ENCODE assay signal across 9 cellular contexts in the genomic region with DNA sequence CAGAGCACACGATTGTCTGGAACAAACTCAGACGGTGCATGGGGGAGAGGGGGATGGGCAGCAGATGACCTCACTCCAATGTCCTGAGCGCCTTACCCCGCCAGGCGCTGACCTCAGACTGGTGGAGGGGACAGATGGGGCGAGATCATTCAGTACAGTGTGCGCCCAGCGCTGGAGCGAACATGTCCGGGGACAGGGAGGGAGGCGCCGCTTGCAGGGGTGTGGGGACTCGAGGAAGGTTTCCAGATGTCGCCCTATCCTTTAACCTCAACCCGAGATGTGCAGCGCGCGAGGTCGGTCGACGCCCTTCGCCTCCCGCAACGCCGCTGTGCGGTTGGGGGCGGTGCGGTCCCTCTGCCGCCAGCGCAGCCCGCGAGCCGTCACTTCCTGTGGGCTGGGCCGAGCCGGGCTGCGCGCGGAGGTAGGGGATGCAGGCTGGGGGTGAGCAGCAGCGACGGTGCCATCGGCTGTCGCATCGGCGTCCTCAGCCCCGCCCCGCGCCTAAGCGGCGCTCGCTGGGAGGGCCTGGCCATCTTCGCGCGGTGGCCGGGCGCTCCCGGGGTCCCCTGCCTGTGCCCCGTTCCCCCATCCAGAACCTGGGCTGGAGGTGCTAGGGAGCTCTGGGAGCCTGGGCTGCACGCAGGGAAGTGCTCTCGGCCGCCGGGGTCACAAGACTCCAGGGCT. TPM values are rescaled to one million over a fixed set of nuclear protein-coding genes. Genes with fewer than 3 reads are reported as not detected.
DNase-seq lines count a peak whose midpoint lies in the region; ATAC-seq lines count a peak whose summit lies in the region.
"Had no signal": no experiment of that assay in that cellular context is flagged by ENCODE, and none has a peak within 500 bp of the region (broad histone marks: within the 10 kb centered on the region; RNA-seq: fewer than 3 reads in every experiment).

No MANE protein-coding gene starts in this region.

- peak overlapping the region; percentile 86 for H3K27ac ChIP-seq in muscle layer of colon (ENCODE audit: low read depth, low read length)

- H3K36me3 ChIP-seq in NT2/D1 (ENCODE audit: insufficient read depth, insufficient read length, low read length) = peaks cover 5% of the 10 kb centered on the region
- H3K36me3 ChIP-seq in muscle layer of colon (ENCODE audit: insufficient read depth, low read length) = no peaks in the 10 kb centered on the region

- peaks cover 8% of the 10 kb centered on the region for H3K4me1 ChIP-seq in NT2/D1 (ENCODE audit: insufficient read depth, insufficient read length)
- H3K4me1 ChIP-seq in muscle layer of colon (ENCODE audit: insufficient read depth, low read length) = peaks cover 12% of the 10 kb centered on the region

- no peaks in the 10 kb centered on the region for H3K9me3 Mint-ChIP-seq in activated T-cell treated with anti-CD3 and anti-CD28 coated beads, Interleukin-2, amount 50 U/mL, for 24 hours

- peaks cover 17% of the 10 kb centered on the region for H3K27me3 Mint-ChIP-seq in activated T-cell treated with anti-CD3 and anti-CD28 coated beads, Interleukin-2, amount 50 U/mL, for 24 hours

- H3K27me3 ChIP-seq in NT2/D1 (ENCODE audit: insufficient read depth, insufficient read length) = peaks cover 6% of the 10 kb centered on the region
- no peaks in the 10 kb centered on the region for H3K27me3 ChIP-seq in muscle layer of colon (ENCODE audit: control insufficient read depth in 1 of 2, insufficient read depth in 2 of 2, low read length in 2 of 2)

- peak; percentile 35 for DNase-seq in DMS114 treated with DMSO at 0.1 percent for 48 hours (lab: John Stamatoyannopoulos, UW; ENCODE audit: unreplicated experiment)
- DNase-seq in NT2/D1 (ENCODE audit: low read depth, low spot score) = peak; percentile 42
- DNase-seq in activated T-cell treated with anti-CD3 and anti-CD28 coated beads, Interleukin-2, amount 50 U/mL, for 24 hours = peak; percentile 84
- DNase-seq in stimulated activated CD8-positive, alpha-beta memory T cell treated with anti-CD3 and anti-CD28 coated beads, Interleukin-4, amount 100 ng/mL, for 48 hours = peak; percentile 83

- ATAC-seq in HG02981 (IDR thresholded peaks at IDR 0.05; ENCODE audit: unreplicated experiment) = peak; percentile 51
- ATAC-seq in esophagus mucosa = peak; percentile 74
- ATAC-seq in HG03108 (IDR thresholded peaks at IDR 0.05; ENCODE audit: unreplicated experiment) = no peak

- peak overlapping the region; percentile 80 for H3K4me3 ChIP-seq in NT2/D1 (ENCODE audit: insufficient read length, low read depth)
- H3K4me3 ChIP-seq in muscle layer of colon (ENCODE audit: low read depth in 1 of 2, low read length in 2 of 2) = peak overlapping the region; percentile 69 to 76

- H3K27ac Mint-ChIP-seq in activated T-cell treated with anti-CD3 and anti-CD28 coated beads, Interleukin-2, amount 50 U/mL, for 24 hours = peak overlapping the region; percentile 74

- H3K9me3 ChIP-seq in NT2/D1 (ENCODE audit: insufficient read depth, low read length) (no peaks in the 10 kb centered on the region), muscle layer of colon (ENCODE audit: low read length) (no peaks in the 10 kb centered on the region)

- peak overlapping the region; percentile 97 for H3K9ac ChIP-seq in NT2/D1 (ENCODE audit: insufficient read length, low read depth)
- peak overlapping the region; percentile 47 for H3K9ac ChIP-seq in muscle layer of colon (ENCODE audit: low read length)

- peaks cover 22% of the 10 kb centered on the region for H3K4me1 Mint-ChIP-seq in activated T-cell treated with anti-CD3 and anti-CD28 coated beads, Interleukin-2, amount 50 U/mL, for 24 hours (ENCODE audit: low read depth)

- peak overlapping the region; percentile 79 for H3K4me3 Mint-ChIP-seq in activated T-cell treated with anti-CD3 and anti-CD28 coated beads, Interleukin-2, amount 50 U/mL, for 24 hours

- no peaks in the 10 kb centered on the region for H3K36me3 Mint-ChIP-seq in activated T-cell treated with anti-CD3 and anti-CD28 coated beads, Interleukin-2, amount 50 U/mL, for 24 hours (ENCODE audit: low read depth)

RNA-seq across cellular contexts. Expression of gene CDR2L, which starts 5.3 kb away (rescaled TPM):
- total RNA-seq in esophagus mucosa = 2.7 TPM

RNA-seq across cellular contexts. Expression of gene HID1, which starts 9.6 kb away (rescaled TPM):
- total RNA-seq in esophagus mucosa = 3.1 TPM

RNA-seq across cellular contexts. Expression of gene MRPL58, which starts 30.3 kb away (rescaled TPM):
- 47.8 TPM for total RNA-seq in esophagus mucosa

RNA-seq across cellular contexts. Expression of gene OTOP3, which starts 46.4 kb away (rescaled TPM):
- total RNA-seq in esophagus mucosa = 14.7 TPM
- total RNA-seq: dermis microvascular lymphatic vessel endothelial cell had no signal

RNA-seq across cellular contexts. Expression of gene OTOP2, which starts 58.0 kb away (rescaled TPM):
- total RNA-seq in esophagus mucosa = 0.36 TPM
- total RNA-seq: dermis microvascular lymphatic vessel endothelial cell had no signal
